ENCODE assay signal across 16 cellular contexts in the genomic region with DNA sequence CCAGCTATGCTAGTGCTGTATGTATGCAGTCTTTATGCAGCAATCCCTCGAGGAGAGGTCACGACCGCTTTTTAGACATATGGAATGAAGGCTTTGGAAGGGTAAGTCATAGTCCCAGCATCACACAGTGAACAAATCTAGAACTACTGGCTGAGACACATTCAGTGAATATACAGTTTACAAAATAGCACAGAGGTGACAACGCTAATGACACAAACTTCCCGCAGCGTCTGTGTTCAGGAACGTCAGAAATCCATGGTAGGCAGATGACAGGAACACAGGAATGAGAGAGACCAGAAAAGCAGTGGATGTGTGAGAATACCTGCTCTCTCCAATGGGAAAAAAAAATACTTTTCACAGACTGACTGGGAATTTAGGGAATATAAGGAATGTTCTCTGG. TPM values are rescaled to one million over a fixed set of nuclear protein-coding genes. Genes with fewer than 3 reads are reported as not detected.
A peak's percentile ranks its signal among the peaks of the same experiment; 100 is the strongest.
DNase-seq lines count a peak whose midpoint lies in the region; TF ChIP-seq lines count a peak whose summit lies in the region.
"Had no signal": no experiment of that assay in that cellular context is flagged by ENCODE, and none has a peak within 500 bp of the region (broad histone marks: within the 10 kb centered on the region; RNA-seq: fewer than 3 reads in every experiment).

No MANE protein-coding gene starts in this region.

- H3K9me3 Mint-ChIP-seq in chondrocyte (ENCODE audit: low read depth) (no peaks in the 10 kb centered on the region), progenitor cell of endocrine pancreas (ENCODE audit: low read depth) (no peaks in the 10 kb centered on the region), HFFc6 (no peaks in the 10 kb centered on the region)
- H3K9me3 Mint-ChIP-seq: CD4-positive, alpha-beta memory T cell had no signal

- H3K9me3 ChIP-seq in mesodermal cell (ENCODE audit: control insufficient read depth, low read length) = no peaks in the 10 kb centered on the region
- H3K9me3 ChIP-seq: BE2C had no signal

- H3K4me3 Mint-ChIP-seq in chondrocyte (ENCODE audit: unreplicated experiment) (no peak overlapping the region), progenitor cell of endocrine pancreas (ENCODE audit: low read depth) (no peak overlapping the region), HFFc6 (no peak overlapping the region)
- H3K4me3 Mint-ChIP-seq: CD4-positive, alpha-beta memory T cell had no signal

- no peak overlapping the region for H3K4me3 ChIP-seq in mesodermal cell (ENCODE audit: extremely low read depth, insufficient read depth, low read length, poor library complexity, severe bottlenecking)
- H3K4me3 ChIP-seq: GM23248 had no signal

- H3K27ac Mint-ChIP-seq in chondrocyte (ENCODE audit: unreplicated experiment) = peak overlapping the region; percentile 63
- peak overlapping the region; percentile 63 for H3K27ac Mint-ChIP-seq in progenitor cell of endocrine pancreas
- H3K27ac Mint-ChIP-seq in HFFc6 = no peak overlapping the region
- H3K27ac Mint-ChIP-seq: CD4-positive, alpha-beta memory T cell had no signal

- TF ChIP-seq CTCF in chondrocyte (IDR thresholded peaks at IDR 0.05) (no peak), progenitor cell of endocrine pancreas (IDR thresholded peaks at IDR 0.05; ENCODE audit: unreplicated experiment) (no peak), HFFc6 (IDR thresholded peaks at IDR 0.05) (no peak)

- WGBS in mesodermal cell (ENCODE audit: insufficient coverage in 2 of 2), 2 experiments = 98% methylated on average over 5 of the region's 7 CpGs

- H3K36me3 Mint-ChIP-seq in chondrocyte (ENCODE audit: low read depth) = peaks cover 19% of the 10 kb centered on the region
- H3K36me3 Mint-ChIP-seq in progenitor cell of endocrine pancreas (ENCODE audit: insufficient read depth) = peaks cover 14% of the 10 kb centered on the region
- H3K36me3 Mint-ChIP-seq in HFFc6 (ENCODE audit: low read depth) = no peaks in the 10 kb centered on the region
- H3K36me3 Mint-ChIP-seq: CD4-positive, alpha-beta memory T cell had no signal

- peaks cover 18% of the 10 kb centered on the region for H3K4me1 Mint-ChIP-seq in chondrocyte (ENCODE audit: low read depth)
- H3K4me1 Mint-ChIP-seq in progenitor cell of endocrine pancreas (ENCODE audit: low read depth) = peaks cover 7% of the 10 kb centered on the region
- H3K4me1 Mint-ChIP-seq in HFFc6 (ENCODE audit: low read depth) = no peaks in the 10 kb centered on the region
- H3K4me1 Mint-ChIP-seq: CD4-positive, alpha-beta memory T cell had no signal

- peaks cover 10% of the 10 kb centered on the region for H3K36me3 ChIP-seq in mesodermal cell (ENCODE audit: control insufficient read depth, insufficient read depth, low read length)
- H3K36me3 ChIP-seq: BE2C had no signal

- no peak for DNase-seq in chondrocyte (ENCODE audit: low spot score)
- DNase-seq in progenitor cell of endocrine pancreas (ENCODE audit: low spot score, unreplicated experiment) = no peak
- DNase-seq in CD1c-positive myeloid dendritic cell (ENCODE audit: extremely low spot score) = no peak
- no peak for DNase-seq in activated CD4-positive, CD25-positive, alpha-beta regulatory T cell treated with anti-CD3 and anti-CD28 coated beads, Interleukin-2, amount 50 U/mL, for 72 hours
- DNase-seq in HFFc6 = no peak
- DNase-seq: ACHN; BE2C; C1 segment of cervical spinal cord; CD4-positive, alpha-beta memory T cell; DMS153; DMS79; GF-D8; GM23248; HCEC 1CT had no signal

- H3K27ac ChIP-seq in mesodermal cell (ENCODE audit: low read depth, low read length, severe bottlenecking) = peak overlapping the region; percentile 37
- H3K27ac ChIP-seq: GM23248, HL-60 had no signal

- H3K27me3 Mint-ChIP-seq in chondrocyte (ENCODE audit: low read depth) (no peaks in the 10 kb centered on the region), progenitor cell of endocrine pancreas (no peaks in the 10 kb centered on the region), HFFc6 (ENCODE audit: insufficient read depth) (peaks cover 4% of the 10 kb centered on the region; the same call in 1 of the 2 replicates)

- H3K4me1 ChIP-seq in mesodermal cell (ENCODE audit: control insufficient read depth, insufficient read depth, low read length, poor library complexity, severe bottlenecking) = peaks cover 3% of the 10 kb centered on the region
- H3K4me1 ChIP-seq: BE2C had no signal

RNA-seq across cellular contexts. Expression of a gene that starts 29.6 kb away (rescaled TPM):
- total RNA-seq in chondrocyte (8.1 to 11.5 TPM (median 9.8 TPM) in 3 replicates), progenitor cell of endocrine pancreas (8.0 and 10.5 TPM in 2 replicates)
- 7.7 TPM for polyA plus RNA-seq in mesodermal cell (2013, experiment 1 of 2)
- polyA plus RNA-seq in mesodermal cell (2013, experiment 2 of 2) = 6.4 TPM
- total RNA-seq in HFFc6 (2021; fragmentation: NEBNext Ultra II Directional; extraction: Animal tissue kit (Norgen Biotek cat#: 25700)) = 1 to 10 TPM; 1.2 to 3.6 (median 3.2) TPM
